29 cellular contexts compared by ENCODE assay signal in the genomic region with DNA sequence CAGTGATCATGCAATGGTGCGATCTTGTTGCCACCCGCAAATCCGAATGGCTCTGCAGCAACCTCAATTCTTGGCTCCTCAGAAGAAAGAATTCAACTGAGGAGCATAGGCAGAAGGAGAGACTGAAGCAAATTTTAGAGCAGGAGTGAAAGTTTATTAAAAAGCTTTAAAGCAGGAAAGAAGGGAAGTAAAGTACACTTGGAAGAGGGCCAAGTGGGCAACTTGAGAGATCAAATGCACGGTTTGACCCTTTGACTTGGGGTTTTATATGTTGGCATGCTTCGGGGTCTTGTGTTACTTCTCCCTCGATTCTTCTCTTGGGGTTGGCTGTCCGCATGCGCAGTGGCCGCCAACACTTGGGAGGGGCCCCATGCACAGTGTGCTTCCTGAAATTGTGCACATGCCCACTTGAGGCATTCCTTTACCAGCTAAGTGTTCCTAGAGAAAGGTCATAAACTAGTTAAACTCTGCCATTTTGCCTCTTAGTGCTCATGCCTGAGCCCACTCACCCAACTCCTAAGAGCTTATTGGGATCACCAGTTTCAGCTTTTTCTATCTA.
"Had no signal": no experiment of that assay in that cellular context is flagged by ENCODE, and none has a peak within 500 bp of the region (broad histone marks: within the 10 kb centered on the region; RNA-seq: fewer than 3 reads in every experiment).

No MANE protein-coding gene starts in this region.

- H3K4me3 ChIP-seq: SK-N-MC had no signal

- H3K27me3 Mint-ChIP-seq: activated CD4-positive, alpha-beta memory T cell treated with anti-CD3 and anti-CD28 coated beads for 36 hours; activated CD4-positive, alpha-beta T cell treated with anti-CD3 and anti-CD28 coated beads, Interleukin-2, amount 10 ng/mL, durations not matched to agents 7 days and 5 days; activated naive CD8-positive, alpha-beta T cell; brain; central memory CD8-positive, alpha-beta T cell; T-cell had no signal

- H3K9me3 Mint-ChIP-seq: central memory CD8-positive, alpha-beta T cell had no signal

- FAIRE-seq: astrocyte had no signal

- H3K27ac Mint-ChIP-seq: activated CD4-positive, alpha-beta memory T cell treated with anti-CD3 and anti-CD28 coated beads for 36 hours; activated CD4-positive, alpha-beta T cell treated with anti-CD3 and anti-CD28 coated beads, Interleukin-2, amount 10 ng/mL, durations not matched to agents 7 days and 5 days; activated naive CD4-positive, alpha-beta T cell treated with anti-CD3 and anti-CD28 coated beads for 36 hours; activated naive CD8-positive, alpha-beta T cell; brain; T-cell had no signal

- DNase-seq: activated CD4-positive, alpha-beta memory T cell treated with anti-CD3 and anti-CD28 coated beads for 36 hours; activated CD4-positive, alpha-beta T cell treated with anti-CD3 and anti-CD28 coated beads, Interleukin-2, amount 10 ng/mL, durations not matched to agents 7 days and 5 days; activated CD4-positive, CD25-positive, alpha-beta regulatory T cell; activated CD8-positive, alpha-beta memory T cell treated with anti-CD3 and anti-CD28 coated beads, Interleukin-2, amount 50 U/mL, for 4 hours; activated effector memory CD4-positive, alpha-beta T cell treated with anti-CD3 and anti-CD28 coated beads, Interleukin-2, amount 50 U/mL, for 16 hours; activated naive CD4-positive, alpha-beta T cell treated with anti-CD3 and anti-CD28 coated beads for 36 hours; activated T-cell treated with anti-CD3 and anti-CD28 coated beads, Interleukin-2, amount 50 U/mL, for 1 hour; amygdala; KG1; NCI-H1092 treated with DMSO at 0.1 percent for 48 hours; NCI-H1417 treated with DMSO at 0.1 percent for 48 hours; NCI-H1694; NCI-H2029; NCI-H510A treated with DMSO at 0.1 percent for 48 hours; NCI-H69; NK-92 treated with Interleukin-12 subunit alpha and Interleukin-12 subunit beta, amount 100 ng/mL, for 24 hours; OCI-M1; RPMI8226; T-cell; T-helper 2 cell; T1000 had no signal

- H3K27ac ChIP-seq: SK-N-MC, VCaP had no signal

- H3K4me1 Mint-ChIP-seq: central memory CD8-positive, alpha-beta T cell had no signal

- H3K4me3 Mint-ChIP-seq: activated CD4-positive, alpha-beta memory T cell treated with anti-CD3 and anti-CD28 coated beads for 36 hours; activated CD4-positive, alpha-beta T cell treated with anti-CD3 and anti-CD28 coated beads, Interleukin-2, amount 10 ng/mL, durations not matched to agents 7 days and 5 days; activated naive CD4-positive, alpha-beta T cell treated with anti-CD3 and anti-CD28 coated beads for 36 hours; activated naive CD8-positive, alpha-beta T cell; brain; central memory CD8-positive, alpha-beta T cell; T-cell had no signal

- ATAC-seq: Panc1, Right ventricle myocardium inferior, T-cell had no signal
